7 cellular contexts compared by ENCODE assay signal in genomic region chr19:18543814-18544475, GRCh38. TPM values are rescaled to one million over a fixed set of nuclear protein-coding genes. Genes with fewer than 3 reads are reported as not detected.
DNase-seq lines count a peak whose midpoint lies in the region; ATAC-seq and TF ChIP-seq lines count a peak whose summit lies in the region.

No MANE protein-coding gene starts in this region.

- peak overlapping the region; percentile 5 to 72 for H3K9ac ChIP-seq in liver (ENCODE audit: low read depth in 1 of 2, low read length in 2 of 2)

- peak; percentile 64 for ATAC-seq in GM18499 (IDR thresholded peaks at IDR 0.05; ENCODE audit: insufficient read depth, unreplicated experiment)
- ATAC-seq in HG02678 (IDR thresholded peaks at IDR 0.05; ENCODE audit: unreplicated experiment): peak; percentile 41

- TF ChIP-seq CTCF in WI38 (IDR thresholded peaks at IDR 0.05; ENCODE audit: low read depth, low read length) (no peak), liver (IDR thresholded peaks at IDR 0.05; ENCODE audit: low read depth, low read length, missing input control) (no peak)

- TF ChIP-seq RAD21 in liver (IDR thresholded peaks at IDR 0.05): no peak

- H3K4me1 ChIP-seq in liver (ENCODE audit: control insufficient read depth in 4 of 4, insufficient read depth in 4 of 4, low read length in 3 of 4): peaks cover 6 to 17% (median 10%) of the 10 kb centered on the region in 4 donors

- DNase-seq in NCI-H2029 treated with DMSO at 0.1 percent for 48 hours (lab: John Stamatoyannopoulos, UW): peak; percentile 15
- peak; percentile 55 for DNase-seq in cerebellum (ENCODE audit: low spot score)
- DNase-seq in stimulated activated CD4-positive, alpha-beta T cell treated with anti-CD3 and anti-CD28 coated beads, TNF-alpha, amount 100 ng/mL, for 1 hour (ENCODE audit: low read depth in 3 of 3, low spot score in 1 of 3): peak; percentile 37 to 60 (median 40)

- WGBS in liver: 24% methylated on average over 12 of the region's 12 CpGs

- no peaks in the 10 kb centered on the region for H3K9me3 ChIP-seq in liver (ENCODE audit: control insufficient read depth in 4 of 4, low read length in 3 of 4)

- H3K27ac ChIP-seq in liver (ENCODE audit: low read depth in 1 of 2, low read length in 2 of 2): peak overlapping the region; percentile 3 to 47

- H3K4me3 ChIP-seq in WI38 (ENCODE audit: low read depth, low read length) (peak overlapping the region; percentile 51), liver (ENCODE audit: low read depth in 1 of 3, low read length in 3 of 3) (peak overlapping the region in 1 of 3 donors; percentile 97)

- peaks cover 0 to 12% (median 6%) of the 10 kb centered on the region in 4 donors for H3K36me3 ChIP-seq in liver (ENCODE audit: control insufficient read depth in 4 of 4, insufficient read depth in 3 of 4, low read depth in 1 of 4, low read length in 3 of 4)

- H3K27me3 ChIP-seq in liver (ENCODE audit: control insufficient read depth in 4 of 4, insufficient read depth in 4 of 4, low read length in 3 of 4): no peaks in the 10 kb centered on the region

TF ChIP-seq in liver, 16 proteins besides CTCF, POLR2A, EP300 and RAD21:
- TF ChIP-seq RXRA (IDR thresholded peaks at IDR 0.05) (no peak), ZBTB33 (IDR thresholded peaks at IDR 0.05) (no peak), HNF4A (conservative IDR thresholded peaks at IDR 0.05) (no peak), FOXA1 (IDR thresholded peaks at IDR 0.05) (no peak), EGR1 (IDR thresholded peaks at IDR 0.05; ENCODE audit: low read depth in 2 of 2) (no peak), ATF3 (IDR thresholded peaks at IDR 0.05) (no peak), SP1 (IDR thresholded peaks at IDR 0.05) (no peak), GABPA (IDR thresholded peaks at IDR 0.05 in 1 of 2, conservative IDR thresholded peaks at IDR 0.05 in 1 of 2) (no peak), NR2F2 (IDR thresholded peaks at IDR 0.05) (no peak), MAX (IDR thresholded peaks at IDR 0.05) (no peak), JUND (IDR thresholded peaks at IDR 0.05) (no peak), REST (IDR thresholded peaks at IDR 0.05) (no peak), FOXA2 (IDR thresholded peaks at IDR 0.05) (no peak), TAF1 (conservative IDR thresholded peaks at IDR 0.05) (no peak), YY1 (IDR thresholded peaks at IDR 0.05) (no peak), HNF4G (IDR thresholded peaks at IDR 0.05) (no peak)

RNA-seq across cellular contexts. Expression of gene FKBP8, which starts 0.6 kb away (rescaled TPM):
- total RNA-seq in cerebellum: 81.4 TPM
- 100 to 1,000 TPM in 1 of 2 donors, 10 to 100 TPM in 1; 75.8 to 225 TPM for total RNA-seq in liver
- 100 to 1,000 TPM in 1 of 2 donors, 10 to 100 TPM in 1; 59.1 to 126 TPM for polyA plus RNA-seq in liver

RNA-seq across cellular contexts. Expression of gene KXD1, which starts 13.7 kb away (rescaled TPM):
- total RNA-seq in cerebellum: 23.6 TPM
- 10 to 100 TPM; 31.8 to 47.0 TPM for total RNA-seq in liver
- 10 to 100 TPM; 39.9 to 53.6 TPM for polyA plus RNA-seq in liver

RNA-seq across cellular contexts. Expression of gene ELL, which starts 22.1 kb away (rescaled TPM):
- total RNA-seq in cerebellum: 7.2 TPM
- 10 to 100 TPM in 1 of 2 donors, 1 to 10 TPM in 1; 7.6 to 10.5 TPM for total RNA-seq in liver
- 1 to 10 TPM; 4.5 to 5.6 TPM for polyA plus RNA-seq in liver

RNA-seq across cellular contexts. Expression of gene UBA52, which starts 27.7 kb away (rescaled TPM):
- total RNA-seq in cerebellum: 435 TPM
- total RNA-seq in liver: 100 to 1,000 TPM; 324 to 585 TPM
- polyA plus RNA-seq in liver: 100 to 1,000 TPM; 382 to 647 TPM

RNA-seq across cellular contexts. Expression of gene REX1BD, which starts 44.7 kb away (rescaled TPM):
- total RNA-seq in cerebellum: 17.1 TPM
- total RNA-seq in liver: 10 to 100 TPM; 25.9 to 44.0 TPM
- polyA plus RNA-seq in liver: 10 to 100 TPM; 58.7 to 71.9 TPM
